11 cellular contexts compared by ENCODE assay signal in genomic region chr22:39489094-39490068, GRCh38. TPM values are rescaled to one million over a fixed set of nuclear protein-coding genes. Genes with fewer than 3 reads are reported as not detected.
DNase-seq lines count a peak whose midpoint lies in the region; TF ChIP-seq lines count a peak whose summit lies in the region.
"Had no signal": no experiment of that assay in that cellular context is flagged by ENCODE, and none has a peak within 500 bp of the region (broad histone marks: within the 10 kb centered on the region; RNA-seq: fewer than 3 reads in every experiment).

No MANE protein-coding gene starts in this region.

- BruUV-seq in Caco-2 (replicated peaks; lab: Mats Ljungman, UMichigan) = TSS peak; percentile 16

- H3K36me3 Mint-ChIP-seq in Caco-2 (ENCODE audit: insufficient read depth, unreplicated experiment) = peaks cover 17% of the 10 kb centered on the region
- H3K36me3 Mint-ChIP-seq in dendritic cell treated with granulocyte-macrophage colony-stimulating factor and Interleukin-4, amounts not matched to agents 40 ng/mL and 50 ng/mL, for 4 days (ENCODE audit: low read depth) = no peaks in the 10 kb centered on the region
- H3K36me3 Mint-ChIP-seq: activated naive CD8-positive, alpha-beta T cell treated with anti-CD3 and anti-CD28 coated beads, Interleukin-2, amount 10 ng/mL, durations not matched to agents 7 days and 5 days had no signal

- no peak overlapping the region for H3K9ac ChIP-seq in HUES48 (ENCODE audit: low read depth, low read length)

- no peaks in the 10 kb centered on the region for H3K27me3 Mint-ChIP-seq in Caco-2 (ENCODE audit: insufficient read depth, unreplicated experiment)
- H3K27me3 Mint-ChIP-seq in dendritic cell treated with granulocyte-macrophage colony-stimulating factor and Interleukin-4, amounts not matched to agents 40 ng/mL and 50 ng/mL, for 4 days = no peaks in the 10 kb centered on the region
- H3K27me3 Mint-ChIP-seq: activated naive CD8-positive, alpha-beta T cell treated with anti-CD3 and anti-CD28 coated beads, Interleukin-2, amount 10 ng/mL, durations not matched to agents 7 days and 5 days; CD4-positive, alpha-beta T cell had no signal

- H4K20me1 ChIP-seq in osteoblast (ENCODE audit: insufficient read depth, low read length) = no peaks in the 10 kb centered on the region

- H3K4me3 ChIP-seq in Caco-2 (ENCODE audit: low read depth, low read length) = no peak overlapping the region
- 0 out of 2 replicates have a peak overlapping the region, but pooled peaks have one; percentile 18 for H3K4me3 ChIP-seq in HUES48 (ENCODE audit: low read depth, low read length)
- H3K4me3 ChIP-seq in osteoblast (ENCODE audit: insufficient read depth, low read length) = no peak overlapping the region
- H3K4me3 ChIP-seq: esophagus muscularis mucosa had no signal

- no peaks in the 10 kb centered on the region for H3K36me3 ChIP-seq in Caco-2 (ENCODE audit: control insufficient read depth, insufficient read depth, low read length)
- no peaks in the 10 kb centered on the region for H3K36me3 ChIP-seq in HUES48 (ENCODE audit: control insufficient read depth, insufficient read depth, low read length)
- no peaks in the 10 kb centered on the region for H3K36me3 ChIP-seq in osteoblast (ENCODE audit: insufficient read depth, low read length)

- H2AFZ ChIP-seq in osteoblast (ENCODE audit: low read length) = no peak overlapping the region

- intact Hi-C loops in Caco-2 (cut with micrococcal nuclease; ENCODE audit: unreplicated experiment) = loop anchor here (1.0 to 5.0 kb wide), 4 partner anchors 13 to 43 kb away; partner anchors contain the start of genes MIEF1 and RPS19BP1
- intact Hi-C loops in dendritic cell treated with granulocyte-macrophage colony-stimulating factor and Interleukin-4, amounts not matched to agents 40 ng/mL and 50 ng/mL, for 4 days (cut with micrococcal nuclease) = no loop called here

- H3K4me2 ChIP-seq in osteoblast (ENCODE audit: insufficient read depth, low read length) = no peak overlapping the region

- no peak for DNase-seq in Caco-2
- DNase-seq in osteoblast (ENCODE audit: insufficient read length, low spot score, missing footprints) = peak; percentile 88
- DNase-seq in DMS79 (lab: John Stamatoyannopoulos, UW) = no peak
- no peak for DNase-seq in CD1c-positive myeloid dendritic cell (ENCODE audit: extremely low spot score)
- DNase-seq in activated T-cell treated with anti-CD3 and anti-CD28 coated beads, Interleukin-2, amount 50 U/mL, for 1 hour = no peak
- DNase-seq in retina = no peak

- peaks cover 16% of the 10 kb centered on the region for H3K4me1 ChIP-seq in Caco-2
- peaks cover 4% of the 10 kb centered on the region; the same call in 1 of the 2 replicates for H3K4me1 ChIP-seq in HUES48 (ENCODE audit: control insufficient read depth, insufficient read depth, low read length)
- H3K4me1 ChIP-seq in osteoblast (ENCODE audit: insufficient read depth, low read length) = peaks cover 10% of the 10 kb centered on the region

- TF ChIP-seq CTCF in Caco-2 (IDR thresholded peaks at IDR 0.05; ENCODE audit: insufficient read depth in 1 of 2, low read depth in 1 of 2, low read length in 1 of 2, severe bottlenecking in 1 of 2, unreplicated experiment in 1 of 2) = no peak
- no peak for TF ChIP-seq CTCF in osteoblast (IDR thresholded peaks at IDR 0.05; ENCODE audit: extremely low read depth, low read depth, low read length)

- no peaks in the 10 kb centered on the region for H3K9me3 ChIP-seq in Caco-2
- no peaks in the 10 kb centered on the region for H3K9me3 ChIP-seq in HUES48 (ENCODE audit: control insufficient read depth, insufficient read depth, low read length)
- H3K9me3 ChIP-seq in osteoblast (ENCODE audit: low read depth, low read length) = no peaks in the 10 kb centered on the region
- H3K9me3 ChIP-seq: esophagus muscularis mucosa had no signal

- CTCF ChIA-PET in Caco-2 (lab: Charles Lee) = interaction anchor here (0.6 to 2.2 kb wide), 5 partner anchors 13 to 443 kb away, joined by 3 to 8 read pairs (median 5); partner anchors contain the start of gene MIEF1

- H3K27me3 ChIP-seq in Caco-2 (replicated peaks; ENCODE audit: control insufficient read depth, insufficient read depth, low read length) (no peaks in the 10 kb centered on the region), HUES48 (ENCODE audit: control insufficient read depth, insufficient read depth, low read length) (peaks cover 9% of the 10 kb centered on the region; the same call in 1 of the 2 replicates), osteoblast (ENCODE audit: insufficient read depth, low read length) (no peaks in the 10 kb centered on the region)

- POLR2A ChIA-PET in Caco-2 (lab: Charles Lee) = interaction anchor here (0.8 to 1.4 kb wide), 3 partner anchors 15 to 40 kb away, joined by 3 to 7 read pairs (median 4); partner anchors contain the start of gene ATF4

- peak overlapping the region; percentile 26 for H3K27ac Mint-ChIP-seq in Caco-2 (ENCODE audit: unreplicated experiment)
- H3K27ac Mint-ChIP-seq in dendritic cell treated with granulocyte-macrophage colony-stimulating factor and Interleukin-4, amounts not matched to agents 40 ng/mL and 50 ng/mL, for 4 days = peak overlapping the region; percentile 70
- H3K27ac Mint-ChIP-seq: activated naive CD8-positive, alpha-beta T cell treated with anti-CD3 and anti-CD28 coated beads, Interleukin-2, amount 10 ng/mL, durations not matched to agents 7 days and 5 days; CD4-positive, alpha-beta T cell had no signal

- no peaks in the 10 kb centered on the region for H3K79me2 ChIP-seq in osteoblast (ENCODE audit: insufficient read depth, low read length)

- H3K27ac ChIP-seq in HUES48 (ENCODE audit: low read depth, low read length) (no peak overlapping the region), osteoblast (ENCODE audit: low read depth, low read length) (no peak overlapping the region)
- H3K27ac ChIP-seq: esophagus muscularis mucosa had no signal

- H3K4me3 Mint-ChIP-seq in Caco-2 (ENCODE audit: unreplicated experiment) = no peak overlapping the region
- H3K4me3 Mint-ChIP-seq in dendritic cell treated with granulocyte-macrophage colony-stimulating factor and Interleukin-4, amounts not matched to agents 40 ng/mL and 50 ng/mL, for 4 days = peak overlapping the region; percentile 46
- H3K4me3 Mint-ChIP-seq: activated naive CD8-positive, alpha-beta T cell treated with anti-CD3 and anti-CD28 coated beads, Interleukin-2, amount 10 ng/mL, durations not matched to agents 7 days and 5 days; CD4-positive, alpha-beta T cell had no signal

- no peaks in the 10 kb centered on the region for H3K9me3 Mint-ChIP-seq in Caco-2 (ENCODE audit: unreplicated experiment)
- no peaks in the 10 kb centered on the region for H3K9me3 Mint-ChIP-seq in dendritic cell treated with granulocyte-macrophage colony-stimulating factor and Interleukin-4, amounts not matched to agents 40 ng/mL and 50 ng/mL, for 4 days
- H3K9me3 Mint-ChIP-seq: activated naive CD8-positive, alpha-beta T cell treated with anti-CD3 and anti-CD28 coated beads, Interleukin-2, amount 10 ng/mL, durations not matched to agents 7 days and 5 days; CD4-positive, alpha-beta T cell had no signal

- H3K4me1 Mint-ChIP-seq in Caco-2 (ENCODE audit: low read depth, unreplicated experiment) = peaks cover 11% of the 10 kb centered on the region
- H3K4me1 Mint-ChIP-seq in dendritic cell treated with granulocyte-macrophage colony-stimulating factor and Interleukin-4, amounts not matched to agents 40 ng/mL and 50 ng/mL, for 4 days (ENCODE audit: low read depth) = peaks cover 31% of the 10 kb centered on the region

RNA-seq across cellular contexts. Expression of gene MIEF1, which starts 12.7 kb away (rescaled TPM):
- total RNA-seq in Caco-2 (2022) (47.4 and 49.4 TPM in 2 replicates), osteoblast (21.8 and 23.5 TPM in 2 replicates)

RNA-seq across cellular contexts. Expression of gene ATF4, which starts 31.0 kb away (rescaled TPM):
- total RNA-seq in Caco-2 (2022) = 610 and 647 TPM in 2 replicates
- 494 and 590 TPM in 2 replicates for total RNA-seq in osteoblast

RNA-seq across cellular contexts. Expression of gene MGAT3, which starts 32.6 kb away (rescaled TPM):
- total RNA-seq in Caco-2 (2022) (15.5 and 16.6 TPM in 2 replicates), osteoblast (under 0.01 TPM in 1 of 2 replicates, not detected in the other)

RNA-seq across cellular contexts. Expression of gene RPS19BP1, which starts 43.2 kb away (rescaled TPM):
- total RNA-seq in Caco-2 (2022) = 85.8 and 88.0 TPM in 2 replicates
- 25.9 and 34.7 TPM in 2 replicates for total RNA-seq in osteoblast

Comparison
In these comparisons a context has a peak if more than half of its experiments do, and no peak if none do; other contexts are left out.
1. RNA of gene MGAT3, which starts 32.6 kb away (total RNA-seq): 15.5 to 16.6 TPM in Caco-2; under 0.01 TPM in osteoblast; every median in the first group is over 10 times any median in the second.